25 cellular contexts compared by ENCODE assay signal in the genomic region with DNA sequence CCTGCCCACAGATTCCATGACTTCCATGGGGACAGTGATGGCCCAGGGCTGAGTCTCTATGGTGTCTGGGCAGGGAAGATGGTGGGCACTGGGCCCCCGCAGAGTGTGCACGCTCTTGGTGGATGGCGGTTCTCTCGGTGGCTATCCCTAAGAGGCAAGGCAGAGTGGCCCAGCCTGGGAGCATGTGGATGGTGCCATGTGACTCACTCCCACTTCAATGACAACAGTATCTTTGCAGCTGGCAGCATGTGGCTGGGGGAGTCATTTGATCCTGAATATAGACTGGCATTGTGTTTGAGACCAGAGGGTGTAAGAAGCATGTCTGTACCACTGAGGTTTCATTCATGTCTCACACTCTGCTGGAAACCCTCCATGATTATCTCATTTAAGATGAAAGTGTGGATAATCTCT.
DNase-seq lines count a peak whose midpoint lies in the region; ATAC-seq and TF ChIP-seq lines count a peak whose summit lies in the region.
"Had no signal": no experiment of that assay in that cellular context is flagged by ENCODE, and none has a peak within 500 bp of the region (broad histone marks: within the 10 kb centered on the region; RNA-seq: fewer than 3 reads in every experiment).

No MANE protein-coding gene starts in this region.

- ATAC-seq in SK-N-SH treated with all-trans-retinoic acid at 6 μM for 48 hours, result no peak
- no peak for ATAC-seq in HG03097 (IDR thresholded peaks at IDR 0.05; ENCODE audit: low FRiP score, unreplicated experiment)
- ATAC-seq: stimulated activated naive CD8-positive, alpha-beta T cell treated with anti-CD3 and anti-CD28 coated beads, Interleukin-15, amount 100 ng/mL, for 72 hours had no signal

- peak overlapping the region; percentile 90 for H3K27ac ChIP-seq in caudate nucleus (ENCODE audit: low read depth, low read length)
- H3K27ac ChIP-seq: brain microvascular endothelial cell, hepatocyte, upper lobe of left lung had no signal

- DNase-seq in NCI-H2171 treated with DMSO at 0.1 percent for 48 hours (lab: John Stamatoyannopoulos, UW) (peak; percentile 25), NCI-H2171 (lab: John Stamatoyannopoulos, UW) (no peak), caudate nucleus (lab: John Stamatoyannopoulos, UW) (peak in 59 of 61 donors; percentile 18 to 93 (median 78)), medulla oblongata (ENCODE audit: extremely low spot score) (peak; percentile 96), superior temporal gyrus (ENCODE audit: extremely low spot score) (peak; percentile 97), D341Med (ENCODE audit: low spot score) (no peak)
- DNase-seq: activated CD4-positive, alpha-beta T cell treated with anti-CD3 and anti-CD28 coated beads, Interleukin-2, amount 50 U/mL, for 1 hour; activated CD8-positive, alpha-beta memory T cell treated with anti-CD3 and anti-CD28 coated beads, Interleukin-2, amount 50 U/mL, for 48 hours; activated naive CD8-positive, alpha-beta T cell treated with anti-CD3 and anti-CD28 coated beads, Interleukin-2, amount 10 ng/mL, durations not matched to agents 7 days and 5 days; brain microvascular endothelial cell; Calu3; cortex of kidney; EL; HCEC 1CT; mesenchymal stem cell; NCI-H1092 treated with DMSO at 0.1 percent for 48 hours; NCI-H2081; NCI-H69; SHP77; stimulated activated CD4-positive, alpha-beta T cell treated with anti-CD3 and anti-CD28 coated beads, Interleukin-2, amount 100 ng/mL, for 48 hours; stimulated activated naive CD8-positive, alpha-beta T cell treated with anti-CD3 and anti-CD28 coated beads, Interleukin-15, amount 100 ng/mL, for 72 hours; upper lobe of left lung had no signal

TF ChIP-seq in SK-N-SH treated with all-trans-retinoic acid at 6 μM for 48 hours, 23 proteins besides CTCF, POLR2A, EP300 and RAD21:
- no peak for TF ChIP-seq CSDC2 (CRISPR knock-in tag; IDR thresholded peaks at IDR 0.05)
- TF ChIP-seq ISL1 (CRISPR knock-in tag; IDR thresholded peaks at IDR 0.05), result no peak
- TF ChIP-seq ZFP30 (CRISPR knock-in tag; IDR thresholded peaks at IDR 0.05), result no peak
- TF ChIP-seq, protein P1, sequence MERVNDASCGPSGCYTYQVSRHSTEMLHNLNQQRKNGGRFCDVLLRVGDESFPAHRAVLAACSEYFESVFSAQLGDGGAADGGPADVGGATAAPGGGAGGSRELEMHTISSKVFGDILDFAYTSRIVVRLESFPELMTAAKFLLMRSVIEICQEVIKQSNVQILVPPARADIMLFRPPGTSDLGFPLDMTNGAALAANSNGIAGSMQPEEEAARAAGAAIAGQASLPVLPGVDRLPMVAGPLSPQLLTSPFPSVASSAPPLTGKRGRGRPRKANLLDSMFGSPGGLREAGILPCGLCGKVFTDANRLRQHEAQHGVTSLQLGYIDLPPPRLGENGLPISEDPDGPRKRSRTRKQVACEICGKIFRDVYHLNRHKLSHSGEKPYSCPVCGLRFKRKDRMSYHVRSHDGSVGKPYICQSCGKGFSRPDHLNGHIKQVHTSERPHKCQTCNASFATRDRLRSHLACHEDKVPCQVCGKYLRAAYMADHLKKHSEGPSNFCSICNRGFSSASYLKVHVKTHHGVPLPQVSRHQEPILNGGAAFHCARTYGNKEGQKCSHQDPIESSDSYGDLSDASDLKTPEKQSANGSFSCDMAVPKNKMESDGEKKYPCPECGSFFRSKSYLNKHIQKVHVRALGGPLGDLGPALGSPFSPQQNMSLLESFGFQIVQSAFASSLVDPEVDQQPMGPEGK (CRISPR knock-in tag; IDR thresholded peaks at IDR 0.05; ENCODE audit: borderline replicate concordance), result no peak
- TF ChIP-seq, protein P2, sequence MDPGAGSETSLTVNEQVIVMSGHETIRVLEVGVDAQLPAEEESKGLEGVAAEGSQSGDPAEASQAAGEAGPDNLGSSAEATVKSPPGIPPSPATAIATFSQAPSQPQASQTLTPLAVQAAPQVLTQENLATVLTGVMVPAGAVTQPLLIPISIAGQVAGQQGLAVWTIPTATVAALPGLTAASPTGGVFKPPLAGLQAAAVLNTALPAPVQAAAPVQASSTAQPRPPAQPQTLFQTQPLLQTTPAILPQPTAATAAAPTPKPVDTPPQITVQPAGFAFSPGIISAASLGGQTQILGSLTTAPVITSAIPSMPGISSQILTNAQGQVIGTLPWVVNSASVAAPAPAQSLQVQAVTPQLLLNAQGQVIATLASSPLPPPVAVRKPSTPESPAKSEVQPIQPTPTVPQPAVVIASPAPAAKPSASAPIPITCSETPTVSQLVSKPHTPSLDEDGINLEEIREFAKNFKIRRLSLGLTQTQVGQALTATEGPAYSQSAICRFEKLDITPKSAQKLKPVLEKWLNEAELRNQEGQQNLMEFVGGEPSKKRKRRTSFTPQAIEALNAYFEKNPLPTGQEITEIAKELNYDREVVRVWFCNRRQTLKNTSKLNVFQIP (CRISPR knock-in tag; IDR thresholded peaks at IDR 0.05; ENCODE audit: borderline replicate concordance, low read depth), result no peak
- no peak for TF ChIP-seq TOX (CRISPR knock-in tag; IDR thresholded peaks at IDR 0.05; ENCODE audit: borderline replicate concordance)
- TF ChIP-seq, protein P3, sequence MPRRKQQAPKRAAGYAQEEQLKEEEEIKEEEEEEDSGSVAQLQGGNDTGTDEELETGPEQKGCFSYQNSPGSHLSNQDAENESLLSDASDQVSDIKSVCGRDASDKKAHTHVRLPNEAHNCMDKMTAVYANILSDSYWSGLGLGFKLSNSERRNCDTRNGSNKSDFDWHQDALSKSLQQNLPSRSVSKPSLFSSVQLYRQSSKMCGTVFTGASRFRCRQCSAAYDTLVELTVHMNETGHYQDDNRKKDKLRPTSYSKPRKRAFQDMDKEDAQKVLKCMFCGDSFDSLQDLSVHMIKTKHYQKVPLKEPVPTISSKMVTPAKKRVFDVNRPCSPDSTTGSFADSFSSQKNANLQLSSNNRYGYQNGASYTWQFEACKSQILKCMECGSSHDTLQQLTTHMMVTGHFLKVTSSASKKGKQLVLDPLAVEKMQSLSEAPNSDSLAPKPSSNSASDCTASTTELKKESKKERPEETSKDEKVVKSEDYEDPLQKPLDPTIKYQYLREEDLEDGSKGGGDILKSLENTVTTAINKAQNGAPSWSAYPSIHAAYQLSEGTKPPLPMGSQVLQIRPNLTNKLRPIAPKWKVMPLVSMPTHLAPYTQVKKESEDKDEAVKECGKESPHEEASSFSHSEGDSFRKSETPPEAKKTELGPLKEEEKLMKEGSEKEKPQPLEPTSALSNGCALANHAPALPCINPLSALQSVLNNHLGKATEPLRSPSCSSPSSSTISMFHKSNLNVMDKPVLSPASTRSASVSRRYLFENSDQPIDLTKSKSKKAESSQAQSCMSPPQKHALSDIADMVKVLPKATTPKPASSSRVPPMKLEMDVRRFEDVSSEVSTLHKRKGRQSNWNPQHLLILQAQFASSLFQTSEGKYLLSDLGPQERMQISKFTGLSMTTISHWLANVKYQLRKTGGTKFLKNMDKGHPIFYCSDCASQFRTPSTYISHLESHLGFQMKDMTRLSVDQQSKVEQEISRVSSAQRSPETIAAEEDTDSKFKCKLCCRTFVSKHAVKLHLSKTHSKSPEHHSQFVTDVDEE (CRISPR knock-in tag; IDR thresholded peaks at IDR 0.05), result no peak
- TF ChIP-seq RARB (CRISPR knock-in tag; IDR thresholded peaks at IDR 0.05), result no peak
- no peak for TF ChIP-seq ZFP3 (CRISPR knock-in tag; IDR thresholded peaks at IDR 0.05)
- TF ChIP-seq, protein P4, sequence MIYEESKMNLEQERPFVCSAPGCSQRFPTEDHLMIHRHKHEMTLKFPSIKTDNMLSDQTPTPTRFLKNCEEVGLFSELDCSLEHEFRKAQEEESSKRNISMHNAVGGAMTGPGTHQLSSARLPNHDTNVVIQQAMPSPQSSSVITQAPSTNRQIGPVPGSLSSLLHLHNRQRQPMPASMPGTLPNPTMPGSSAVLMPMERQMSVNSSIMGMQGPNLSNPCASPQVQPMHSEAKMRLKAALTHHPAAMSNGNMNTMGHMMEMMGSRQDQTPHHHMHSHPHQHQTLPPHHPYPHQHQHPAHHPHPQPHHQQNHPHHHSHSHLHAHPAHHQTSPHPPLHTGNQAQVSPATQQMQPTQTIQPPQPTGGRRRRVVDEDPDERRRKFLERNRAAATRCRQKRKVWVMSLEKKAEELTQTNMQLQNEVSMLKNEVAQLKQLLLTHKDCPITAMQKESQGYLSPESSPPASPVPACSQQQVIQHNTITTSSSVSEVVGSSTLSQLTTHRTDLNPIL (CRISPR knock-in tag; IDR thresholded peaks at IDR 0.05; ENCODE audit: low read depth), result no peak
- TF ChIP-seq PPARA (CRISPR knock-in tag; IDR thresholded peaks at IDR 0.05; ENCODE audit: borderline replicate concordance), result no peak
- no peak for TF ChIP-seq ZNF70 (CRISPR knock-in tag; IDR thresholded peaks at IDR 0.05)
- TF ChIP-seq SNAI2 (CRISPR knock-in tag; IDR thresholded peaks at IDR 0.05), result no peak
- no peak for TF ChIP-seq ESRRG (CRISPR knock-in tag; IDR thresholded peaks at IDR 0.05)

Comparison
In these comparisons a context has a peak if more than half of its experiments do, and no peak if none do; other contexts are left out.
1. DNase-seq: peak in NCI-H2171 treated with DMSO at 0.1 percent for 48 hours (single experiment), caudate nucleus (59 of 61), medulla oblongata (single experiment) and superior temporal gyrus (single experiment); none in NCI-H2171 (single experiment) and D341Med (single experiment).